ENCODE assay signal across 1 cellular context in genomic region chr11:43311791-43312607, GRCh38.
A peak's percentile ranks its signal among the peaks of the same experiment; 100 is the strongest.
TF ChIP-seq lines count a peak whose summit lies in the region.

Gene API5 (plus strand): TSS chr11:43311996. CDS start chr11:43312128, 132 bp downstream.

TF ChIP-seq in K562, 482 proteins besides CTCF, POLR2A, EP300 and RAD21 (continued from another document and continues in another):
- TF ChIP-seq ZNF740 (CRISPR knock-in tag; IDR thresholded peaks at IDR 0.05) = peak; percentile 99
- peak in 1 of 2 experiments; percentile 99; a peak in 2 of 4 replicates for TF ChIP-seq ZNF740 (tag; IDR thresholded peaks at IDR 0.05)
- peak; percentile 94 for TF ChIP-seq TAF1 (IDR thresholded peaks at IDR 0.05; ENCODE audit: control insufficient read depth, extremely low read depth, insufficient read depth, low read length, severe bottlenecking)
- TF ChIP-seq POLR2B (IDR thresholded peaks at IDR 0.05; ENCODE audit: low read depth, partially characterized antibody) = peak; percentile 83
- TF ChIP-seq CREB1 (IDR thresholded peaks at IDR 0.05) = peak; percentile 54
- peak; percentile 70 for TF ChIP-seq CREB1 (CRISPR knock-in tag; IDR thresholded peaks at IDR 0.05)
- no peak for TF ChIP-seq ZBTB49 (CRISPR knock-in tag; IDR thresholded peaks at IDR 0.05; ENCODE audit: borderline replicate concordance)
- peak; percentile 98 for TF ChIP-seq CXXC5 (CRISPR knock-in tag; IDR thresholded peaks at IDR 0.05)
- 0 out of 2 replicates have a peak, but pooled peaks have one; percentile 43 for TF ChIP-seq BRD4 (IDR thresholded peaks at IDR 0.05)
- TF ChIP-seq NCOA6 (IDR thresholded peaks at IDR 0.05) = peak; percentile 99
- 0 out of 2 replicates have a peak, but pooled peaks have one; percentile 8 for TF ChIP-seq ZNF121 (CRISPR knock-in tag; conservative IDR thresholded peaks at IDR 0.05)
- no peak for TF ChIP-seq RBM22 (IDR thresholded peaks at IDR 0.05; ENCODE audit: low read depth, low read length, poor library complexity, severe bottlenecking)
- no peak for TF ChIP-seq BDP1 (IDR thresholded peaks at IDR 0.05; ENCODE audit: insufficient read depth, insufficient read length)
- peak in 1 of 2 experiments; percentile 76; a peak in 2 of 4 replicates for TF ChIP-seq RCOR1 (IDR thresholded peaks at IDR 0.05; ENCODE audit: borderline replicate concordance in 1 of 2, low read depth in 2 of 2, low read length in 2 of 2)
- no peak for TF ChIP-seq HLTF (IDR thresholded peaks at IDR 0.05)
- TF ChIP-seq SRF (CRISPR knock-in tag; IDR thresholded peaks at IDR 0.05) = peak in 1 of 2 experiments; percentile 13; a peak in 1 of 4 replicates
- TF ChIP-seq TBP (optimal IDR thresholded peaks at IDR 0.05; ENCODE audit: low read depth, low read length) = peak; percentile 62
- TF ChIP-seq HDGF (IDR thresholded peaks at IDR 0.05) = no peak
- TF ChIP-seq BCOR (IDR thresholded peaks at IDR 0.05) = peak; percentile 22; the same call in 1 of the 2 replicates
- TF ChIP-seq PBX2 (CRISPR knock-in tag; IDR thresholded peaks at IDR 0.05; ENCODE audit: low read depth) = no peak
- peak; percentile 32; the same call in 1 of the 2 replicates for TF ChIP-seq PBX2 (tag; conservative IDR thresholded peaks at IDR 0.05; ENCODE audit: low read depth)
- no peak for TF ChIP-seq ZNF224 (CRISPR knock-in tag; IDR thresholded peaks at IDR 0.05)
- TF ChIP-seq NR4A1 (CRISPR knock-in tag; IDR thresholded peaks at IDR 0.05) = no peak
- TF ChIP-seq NR4A1 (tag; IDR thresholded peaks at IDR 0.05) = no peak
- no peak for TF ChIP-seq NR2C2 (CRISPR knock-in tag; IDR thresholded peaks at IDR 0.05)
- peak; percentile 59; the same call in 1 of the 2 replicates for TF ChIP-seq NR2C2 (tag; IDR thresholded peaks at IDR 0.05)
- TF ChIP-seq NCOR1 (IDR thresholded peaks at IDR 0.05) = peak; percentile 23; the same call in 1 of the 2 replicates
- TF ChIP-seq ZNF165 (CRISPR knock-in tag; IDR thresholded peaks at IDR 0.05; ENCODE audit: borderline replicate concordance) = no peak
- TF ChIP-seq CHD4 (IDR thresholded peaks at IDR 0.05; ENCODE audit: insufficient read depth, insufficient replicate concordance, low read depth, low read length, poor library complexity, severe bottlenecking) = no peak
- TF ChIP-seq DEAF1 (CRISPR knock-in tag; IDR thresholded peaks at IDR 0.05) = 0 out of 2 replicates have a peak, but pooled peaks have one; percentile 22
- peak; percentile 71; the same call in 1 of the 2 replicates for TF ChIP-seq ARID4B (CRISPR knock-in tag; IDR thresholded peaks at IDR 0.05)
- no peak for TF ChIP-seq LARP7 (IDR thresholded peaks at IDR 0.05)
- TF ChIP-seq PREB (CRISPR knock-in tag; IDR thresholded peaks at IDR 0.05) = no peak
- 0 out of 2 replicates have a peak, but pooled peaks have one; percentile 16 for TF ChIP-seq BHLHE40 (IDR thresholded peaks at IDR 0.05; ENCODE audit: low read length)
- TF ChIP-seq ZNF133 (CRISPR knock-in tag; IDR thresholded peaks at IDR 0.05) = no peak
- peak; percentile 76 for TF ChIP-seq SP1 (CRISPR knock-in tag; IDR thresholded peaks at IDR 0.05)
- no peak for TF ChIP-seq FOXJ3 (CRISPR knock-in tag; IDR thresholded peaks at IDR 0.05)
- peak; percentile 94 for TF ChIP-seq RBBP5 (IDR thresholded peaks at IDR 0.05; ENCODE audit: borderline replicate concordance, insufficient read depth, low read length, poor library complexity, severe bottlenecking)
- TF ChIP-seq ZFP30 (CRISPR knock-in tag; IDR thresholded peaks at IDR 0.05; ENCODE audit: borderline replicate concordance) = no peak
- peak; percentile 85 for TF ChIP-seq KDM5B (IDR thresholded peaks at IDR 0.05; ENCODE audit: insufficient replicate concordance, low read depth, low read length)
- peak; percentile 95 for TF ChIP-seq TFAP4 (CRISPR knock-in tag; IDR thresholded peaks at IDR 0.05; ENCODE audit: borderline replicate concordance)
- TF ChIP-seq POLR2AphosphoS2 (IDR thresholded peaks at IDR 0.05; ENCODE audit: low read length) = no peak
- TF ChIP-seq ELF4 (CRISPR knock-in tag; IDR thresholded peaks at IDR 0.05) = no peak
- peak; percentile 34 for TF ChIP-seq HDAC3 (IDR thresholded peaks at IDR 0.05; ENCODE audit: borderline replicate concordance, partially characterized antibody)
- TF ChIP-seq SMARCA4 (IDR thresholded peaks at IDR 0.05) = no peak
- TF ChIP-seq RBFOX2 (IDR thresholded peaks at IDR 0.05; ENCODE audit: low read depth, low read length) = peak; percentile 95
